ENCODE assay signal across 8 cellular contexts in genomic region chr7:145036592-145037386, GRCh38.
DNase-seq lines count a peak whose midpoint lies in the region; ATAC-seq, FAIRE-seq and TF ChIP-seq lines count a peak whose summit lies in the region.

No MANE protein-coding gene starts in this region.

- CTCF ChIA-PET in RWPE1 (lab: Yijun Ruan, JAX) = interaction anchor here (0.6 to 0.7 kb wide), 3 partner anchors 74 to 1135 kb away, joined by 3 read pairs; no protein-coding TSS in a partner anchor
- CTCF ChIA-PET in HepG2 (lab: Yijun Ruan, JAX; ENCODE audit: low intra/inter-chr PET ratio, low total read pairs) = interaction anchor here (1.7 kb wide), 1 partner anchor 1053 kb away, joined by 9 read pairs; no protein-coding TSS in a partner anchor

- H3K27ac ChIP-seq in RWPE1 (no peak overlapping the region), HepG2 (ENCODE audit: extremely low read length, insufficient read depth, low read length) (no peak overlapping the region)

- no peak overlapping the region for H3K4me2 ChIP-seq in HepG2 (ENCODE audit: low read depth, low read length)

- ATAC-seq in GM21717 (IDR thresholded peaks at IDR 0.05; ENCODE audit: unreplicated experiment) = peak; percentile 95
- peak; percentile 74 for ATAC-seq in HepG2
- peak; percentile 46 for ATAC-seq in stimulated activated naive CD8-positive, alpha-beta T cell treated with anti-CD3 and anti-CD28 coated beads, Interleukin-15, amount 100 ng/mL, for 72 hours

- peaks cover 0 to 5% of the 10 kb centered on the region in 2 donors for H3K9me3 Mint-ChIP-seq in stimulated activated naive CD8-positive, alpha-beta T cell treated with anti-CD3 and anti-CD28 coated beads, Interleukin-15, amount 100 ng/mL, for 72 hours

- intact Hi-C loops in HepG2 (cut with micrococcal nuclease; ENCODE audit: unreplicated experiment) = loop anchor here (1.0 kb wide), 1 partner anchor 1054 kb away; no protein-coding TSS in a partner anchor

- POLR2A ChIA-PET in RWPE1 (lab: Yijun Ruan, JAX; ENCODE audit: low non-redundant PET) = no interaction called here
- POLR2A ChIA-PET in HepG2 (lab: Yijun Ruan, JAX) = no interaction called here

- no peaks in the 10 kb centered on the region for H3K4me1 ChIP-seq in HepG2 (ENCODE audit: insufficient read depth, low read length)

- H3K27ac Mint-ChIP-seq in stimulated activated naive CD8-positive, alpha-beta T cell treated with anti-CD3 and anti-CD28 coated beads, Interleukin-15, amount 100 ng/mL, for 72 hours = no peak overlapping the region

- H3K4me3 ChIP-seq in Jurkat, Clone E6-1 (ENCODE audit: low read length) = no peak overlapping the region
- H3K4me3 ChIP-seq in cardiac fibroblast (replicated peaks in 1 of 2; ENCODE audit: low read depth in 2 of 2, low read length in 2 of 2) (no peak overlapping the region), HepG2 (replicated peaks in 1 of 3; ENCODE audit: insufficient read depth in 1 of 3, low read depth in 2 of 3, low read length in 3 of 3) (no peak overlapping the region)

- no TSS peak for BruUV-seq in HepG2 (replicated peaks; lab: Mats Ljungman, UMichigan)

- no peak for TF ChIP-seq POLR2A in HepG2 (IDR thresholded peaks at IDR 0.05; ENCODE audit: insufficient read depth in 1 of 2, low read depth in 2 of 2, low read length in 2 of 2)

- no peaks in the 10 kb centered on the region for H3K79me2 ChIP-seq in HepG2 (ENCODE audit: insufficient read depth, low read length)

- no peak for TF ChIP-seq EP300 in HepG2 (IDR thresholded peaks at IDR 0.05; ENCODE audit: low read depth in 2 of 2, low read length in 2 of 2)
- no peak for TF ChIP-seq EP300 in HepG2 (CRISPR knock-in tag; IDR thresholded peaks at IDR 0.05; ENCODE audit: borderline replicate concordance)

- no peaks in the 10 kb centered on the region for H4K20me1 ChIP-seq in HepG2 (ENCODE audit: insufficient read depth, low read length)

- DNase-seq in SKM-1 treated with dmso at 0.1 percent for 144 hours (lab: John Stamatoyannopoulos, UW; ENCODE audit: unreplicated experiment) (peak; percentile 32), SKM-1 (lab: John Stamatoyannopoulos, UW; ENCODE audit: unreplicated experiment) (no peak), RWPE1 (ENCODE audit: low spot score) (peak; percentile 3), cardiac fibroblast (ENCODE audit: low read depth in 2 of 2) (peak; percentile 61 to 69), HepG2 (ENCODE audit: low spot score) (peak; percentile 28)
- peak; percentile 58 for DNase-seq in Jurkat, Clone E6-1 (ENCODE audit: low read depth, low spot score)
- DNase-seq in stimulated activated naive CD8-positive, alpha-beta T cell treated with anti-CD3 and anti-CD28 coated beads, Interleukin-15, amount 100 ng/mL, for 72 hours = peak; percentile 18 to 27

- TF ChIP-seq CTCF in RWPE1 (conservative IDR thresholded peaks at IDR 0.05; ENCODE audit: low read depth) = peak; percentile 92
- peak; percentile 76 for TF ChIP-seq CTCF in cardiac fibroblast (IDR thresholded peaks at IDR 0.05; ENCODE audit: low read depth, low read length)
- TF ChIP-seq CTCF in HepG2 (CRISPR knock-in tag; IDR thresholded peaks at IDR 0.05) = peak; percentile 75

- H2AFZ ChIP-seq in HepG2 (ENCODE audit: low read length) = no peak overlapping the region

- H3K4me1 Mint-ChIP-seq in stimulated activated naive CD8-positive, alpha-beta T cell treated with anti-CD3 and anti-CD28 coated beads, Interleukin-15, amount 100 ng/mL, for 72 hours = no peaks in the 10 kb centered on the region

- 3% methylated on average over 4 of the region's 4 CpGs for WGBS in HepG2 (ENCODE audit: low lambda C conversion rate)

- H3K9ac ChIP-seq in HepG2 (ENCODE audit: insufficient read depth, low read depth, low read length) = no peak overlapping the region

- H3K36me3 ChIP-seq in HepG2 (replicated peaks in 1 of 2; ENCODE audit: control insufficient read depth in 1 of 2, insufficient read depth in 2 of 2, low read length in 2 of 2) = no peaks in the 10 kb centered on the region

- no peak overlapping the region for H3K4me3 Mint-ChIP-seq in stimulated activated naive CD8-positive, alpha-beta T cell treated with anti-CD3 and anti-CD28 coated beads, Interleukin-15, amount 100 ng/mL, for 72 hours

- in situ Hi-C loops in HepG2 (cut with HindIII; ENCODE audit: extremely low pct_ligation_motif_present, low pct_unique_long_range_greater_than_20kb) = loop anchor here (10.0 kb wide), 1 partner anchor 1058 kb away; no protein-coding TSS in a partner anchor

- H3K27me3 ChIP-seq in HepG2 (ENCODE audit: control insufficient read depth in 1 of 2, insufficient read depth in 2 of 2, low read length in 2 of 2) = no peaks in the 10 kb centered on the region

- H3K27me3 Mint-ChIP-seq in stimulated activated naive CD8-positive, alpha-beta T cell treated with anti-CD3 and anti-CD28 coated beads, Interleukin-15, amount 100 ng/mL, for 72 hours = peaks cover 12% of the 10 kb centered on the region

- peaks cover 9% of the 10 kb centered on the region for H3K9me3 ChIP-seq in HepG2 (ENCODE audit: low read length)

- peak; percentile 77 for FAIRE-seq in HepG2 (lab: Jason Lieb, UNC)

- no peak; the same call in 1 of the 2 replicates for TF ChIP-seq RAD21 in HepG2 (CRISPR knock-in tag; IDR thresholded peaks at IDR 0.05)

TF ChIP-seq in HepG2, 621 proteins besides CTCF, POLR2A, EP300 and RAD21 (continues in another document):
- TF ChIP-seq ZKSCAN5 (CRISPR knock-in tag; IDR thresholded peaks at IDR 0.05) (no peak), STAG1 (CRISPR knock-in tag; IDR thresholded peaks at IDR 0.05) (peak; percentile 78), KLF13 (CRISPR knock-in tag; IDR thresholded peaks at IDR 0.05) (no peak), SMC3 (IDR thresholded peaks at IDR 0.05; ENCODE audit: low read length) (peak; percentile 44; the same call in 1 of the 2 replicates), ZNF235 (CRISPR knock-in tag; IDR thresholded peaks at IDR 0.05; ENCODE audit: borderline replicate concordance) (no peak), SATB2 (CRISPR knock-in tag; IDR thresholded peaks at IDR 0.05) (no peak), DNMT1 (CRISPR knock-in tag; IDR thresholded peaks at IDR 0.05) (no peak), ZNF652 (CRISPR knock-in tag; IDR thresholded peaks at IDR 0.05; ENCODE audit: borderline replicate concordance, low read depth) (no peak), ZNF792 (CRISPR knock-in tag; IDR thresholded peaks at IDR 0.05) (no peak), ZBTB21 (CRISPR knock-in tag; IDR thresholded peaks at IDR 0.05) (no peak), ZKSCAN8 (CRISPR knock-in tag; IDR thresholded peaks at IDR 0.05; ENCODE audit: borderline replicate concordance) (no peak), ZFP1 (CRISPR knock-in tag; IDR thresholded peaks at IDR 0.05) (no peak), FUBP1 (CRISPR knock-in tag; IDR thresholded peaks at IDR 0.05; ENCODE audit: borderline replicate concordance) (no peak), HHEX (CRISPR knock-in tag; IDR thresholded peaks at IDR 0.05) (no peak), SALL2 (CRISPR knock-in tag; IDR thresholded peaks at IDR 0.05) (no peak)
- TF ChIP-seq, protein P1, sequence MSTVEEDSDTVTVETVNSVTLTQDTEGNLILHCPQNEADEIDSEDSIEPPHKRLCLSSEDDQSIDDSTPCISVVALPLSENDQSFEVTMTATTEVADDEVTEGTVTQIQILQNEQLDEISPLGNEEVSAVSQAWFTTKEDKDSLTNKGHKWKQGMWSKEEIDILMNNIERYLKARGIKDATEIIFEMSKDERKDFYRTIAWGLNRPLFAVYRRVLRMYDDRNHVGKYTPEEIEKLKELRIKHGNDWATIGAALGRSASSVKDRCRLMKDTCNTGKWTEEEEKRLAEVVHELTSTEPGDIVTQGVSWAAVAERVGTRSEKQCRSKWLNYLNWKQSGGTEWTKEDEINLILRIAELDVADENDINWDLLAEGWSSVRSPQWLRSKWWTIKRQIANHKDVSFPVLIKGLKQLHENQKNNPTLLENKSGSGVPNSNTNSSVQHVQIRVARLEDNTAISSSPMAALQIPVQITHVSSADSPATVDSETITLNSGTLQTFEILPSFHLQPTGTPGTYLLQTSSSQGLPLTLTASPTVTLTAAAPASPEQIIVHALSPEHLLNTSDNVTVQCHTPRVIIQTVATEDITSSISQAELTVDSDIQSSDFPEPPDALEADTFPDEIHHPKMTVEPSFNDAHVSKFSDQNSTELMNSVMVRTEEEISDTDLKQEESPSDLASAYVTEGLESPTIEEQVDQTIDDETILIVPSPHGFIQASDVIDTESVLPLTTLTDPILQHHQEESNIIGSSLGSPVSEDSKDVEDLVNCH (CRISPR knock-in tag; IDR thresholded peaks at IDR 0.05) = no peak
